ENCODE assay signal across 9 cellular contexts in genomic region chr2:226031962-226032441, GRCh38.
A peak's percentile ranks its signal among the peaks of the same experiment; 100 is the strongest.
DNase-seq lines count a peak whose midpoint lies in the region; ATAC-seq and TF ChIP-seq lines count a peak whose summit lies in the region.
"Had no signal": no experiment of that assay in that cellular context is flagged by ENCODE, and none has a peak within 500 bp of the region (broad histone marks: within the 10 kb centered on the region; RNA-seq: fewer than 3 reads in every experiment).

No MANE protein-coding gene starts in this region.

- H3K27ac ChIP-seq in right atrium auricular region (peak overlapping the region in 1 of 2 donors; percentile 45), caudate nucleus (ENCODE audit: low read depth, low read length) (peak overlapping the region; percentile 78), mesenchymal stem cell (ENCODE audit: low read length, poor library complexity, severe bottlenecking) (peak overlapping the region; percentile 85)

- H3K4me3 ChIP-seq in right atrium auricular region (peak overlapping the region in 1 of 2 donors; percentile 55), mesenchymal stem cell (ENCODE audit: insufficient read depth in 1 of 2, low read depth in 1 of 2, low read length in 2 of 2) (peak overlapping the region in 1 of 2 experiments; percentile 86), HAP-1 (no peak overlapping the region)

- intact Hi-C loops in Right ventricle myocardium superior (cut with DNase I): no loop called here

- no peak for DNase-seq in Right ventricle myocardium superior
- no peak for DNase-seq in right atrium auricular region (ENCODE audit: low spot score)
- peak in 13 of 61 donors; percentile 7 to 60 (median 27) for DNase-seq in caudate nucleus (lab: John Stamatoyannopoulos, UW)
- peak; percentile 62 for DNase-seq in mesenchymal stem cell
- DNase-seq in DMS153 treated with DMSO at 0.1 percent for 48 hours (lab: John Stamatoyannopoulos, UW; ENCODE audit: unreplicated experiment): no peak
- DNase-seq in NCI-H774 (lab: John Stamatoyannopoulos, UW): no peak
- no peak for DNase-seq in dermis blood vessel endothelial cell
- no peak for DNase-seq in HAP-1 (ENCODE audit: low spot score in 2 of 2)
- DNase-seq: effector memory CD8-positive, alpha-beta T cell had no signal

- H4K91ac ChIP-seq in mesenchymal stem cell (ENCODE audit: low read length): no peak overlapping the region

- H2BK12ac ChIP-seq in mesenchymal stem cell (ENCODE audit: low read length in 2 of 2): peak overlapping the region; percentile 28 to 39

- no peak overlapping the region for H2AFZ ChIP-seq in mesenchymal stem cell (ENCODE audit: low read depth, low read length)

- peak overlapping the region in 1 of 2 experiments; percentile 74 for H3K4ac ChIP-seq in mesenchymal stem cell (ENCODE audit: low read depth in 1 of 2, low read length in 2 of 2)

- H3K27me3 ChIP-seq in right atrium auricular region: no peaks in the 10 kb centered on the region
- no peaks in the 10 kb centered on the region for H3K27me3 ChIP-seq in mesenchymal stem cell (ENCODE audit: control insufficient read depth in 1 of 2, insufficient read depth in 1 of 2, low read length in 2 of 2)
- no peaks in the 10 kb centered on the region for H3K27me3 ChIP-seq in HAP-1 (ENCODE audit: low read depth)

- no peak overlapping the region for H3K23ac ChIP-seq in mesenchymal stem cell (ENCODE audit: low read length in 2 of 2)

- TF ChIP-seq CTCF in right atrium auricular region (IDR thresholded peaks at IDR 0.05): no peak

- H3K9me3 ChIP-seq in right atrium auricular region: no peaks in the 10 kb centered on the region
- no peaks in the 10 kb centered on the region for H3K9me3 ChIP-seq in mesenchymal stem cell (ENCODE audit: control insufficient read depth, low read length)
- H3K9me3 ChIP-seq in HAP-1: no peaks in the 10 kb centered on the region

- H2BK15ac ChIP-seq in mesenchymal stem cell (ENCODE audit: low read depth, poor library complexity, severe bottlenecking): no peak overlapping the region

- in situ Hi-C loops in HAP-1 (cut with MboI; ENCODE audit: low sequenced_read_pairs): no loop called here

- no peaks in the 10 kb centered on the region for H3K79me1 ChIP-seq in mesenchymal stem cell (replicated peaks; ENCODE audit: low read length, poor library complexity, severe bottlenecking)

- peak; percentile 41 for ATAC-seq in Right ventricle myocardium superior (ENCODE audit: poor library complexity)
- ATAC-seq: effector memory CD8-positive, alpha-beta T cell had no signal

- H3K36me3 ChIP-seq in right atrium auricular region (no peaks in the 10 kb centered on the region), mesenchymal stem cell (ENCODE audit: control insufficient read depth in 1 of 2, insufficient read depth in 2 of 2, low read depth in 1 of 2, low read length in 2 of 2) (no peaks in the 10 kb centered on the region), HAP-1 (replicated peaks) (no peaks in the 10 kb centered on the region)

- H3K9ac ChIP-seq in mesenchymal stem cell (ENCODE audit: low read length): peak overlapping the region; percentile 83

- peak overlapping the region; percentile 7 to 67 for H3K18ac ChIP-seq in mesenchymal stem cell (ENCODE audit: low read depth in 1 of 2, low read length in 2 of 2)

- H2BK120ac ChIP-seq in mesenchymal stem cell (ENCODE audit: low read depth, low read length): peak overlapping the region; percentile 89

- H3K4me1 ChIP-seq in right atrium auricular region (peaks cover 0 to 12% of the 10 kb centered on the region in 2 donors), mesenchymal stem cell (ENCODE audit: control insufficient read depth, insufficient read depth, low read depth, low read length) (peaks cover 1% of the 10 kb centered on the region), HAP-1 (peaks cover 10% of the 10 kb centered on the region)

- no peak overlapping the region for H2AK5ac ChIP-seq in mesenchymal stem cell (ENCODE audit: low read length, severe bottlenecking)

- 7% methylated on average over 2 of the region's 2 CpGs for WGBS in mesenchymal stem cell

- H3K14ac ChIP-seq in mesenchymal stem cell (ENCODE audit: low read length in 2 of 2): no peak overlapping the region

- no peak overlapping the region for H4K8ac ChIP-seq in mesenchymal stem cell (ENCODE audit: low read length)

- H2BK5ac ChIP-seq in mesenchymal stem cell (ENCODE audit: low read depth, low read length, poor library complexity, severe bottlenecking): no peak overlapping the region

- H3K4me2 ChIP-seq in mesenchymal stem cell (ENCODE audit: low read length, poor library complexity, severe bottlenecking): peak overlapping the region; percentile 88
